Comparison of ENCODE assay signal across 33 cellular contexts in genomic region chr3:175726228-175726627, GRCh38.
"Had no signal": no experiment of that assay in that cellular context is flagged by ENCODE, and none has a peak within 500 bp of the region (broad histone marks: within the 10 kb centered on the region; RNA-seq: fewer than 3 reads in every experiment).

No MANE protein-coding gene starts in this region.

- H3K36me3 ChIP-seq: adrenal gland, ascending aorta, gastrocnemius medialis, left ventricle myocardium inferior, neutrophil, ovary, sigmoid colon, upper lobe of left lung, vagina, WERI-Rb-1 had no signal

- H3K27ac ChIP-seq: adrenal gland, ascending aorta, coronary artery, dorsolateral prefrontal cortex, gastrocnemius medialis, left ventricle myocardium inferior, neutrophil, ovary, sigmoid colon, upper lobe of left lung, vagina, WERI-Rb-1 had no signal

- ATAC-seq: activated CD4-positive, CD25-positive, alpha-beta regulatory T cell treated with anti-CD3 and anti-CD28 coated beads, Interleukin-2, amount 50 U/mL, for 24 hours; gastrocnemius medialis; stimulated activated memory B cell treated with anti-CD40 and anti-IgM and Interleukin-4, amounts not matched to agents 10 μg/mL and 1 μg/mL and 100 μg/mL, for 72 hours; stimulated activated naive CD8-positive, alpha-beta T cell treated with anti-CD3 and anti-CD28 coated beads, Interleukin-15, amount 100 ng/mL, for 72 hours had no signal

- H3K27me3 ChIP-seq: adrenal gland, ascending aorta, dorsolateral prefrontal cortex, gastrocnemius medialis, neutrophil, ovary, sigmoid colon, upper lobe of left lung, vagina had no signal

- H3K4me1 ChIP-seq: adrenal gland, ascending aorta, gastrocnemius medialis, left ventricle myocardium inferior, sigmoid colon, upper lobe of left lung, vagina had no signal

- H3K9me3 ChIP-seq: adrenal gland, ascending aorta, gastrocnemius medialis, left ventricle myocardium inferior, neutrophil, ovary, sigmoid colon, upper lobe of left lung, vagina had no signal

- H3K4me3 ChIP-seq: adrenal gland, ascending aorta, coronary artery, dorsolateral prefrontal cortex, gastrocnemius medialis, left ventricle myocardium inferior, ovary, sigmoid colon, upper lobe of left lung, vagina had no signal

- FAIRE-seq: islet of Langerhans, small intestine had no signal

- DNase-seq: activated CD4-positive, alpha-beta T cell treated with anti-CD3 and anti-CD28 coated beads for 48 hours; activated CD4-positive, alpha-beta T cell treated with anti-CD3 and anti-CD28 coated beads, Interleukin-2, amount 50 U/mL, for 48 hours; activated CD8-positive, alpha-beta memory T cell treated with anti-CD3 and anti-CD28 coated beads for 24 hours; activated effector memory CD4-positive, alpha-beta T cell treated with anti-CD3 and anti-CD28 coated beads, Interleukin-2, amount 50 U/mL, for 16 hours; activated naive CD4-positive, alpha-beta T cell treated with anti-CD3 and anti-CD28 coated beads for 36 hours; activated naive CD8-positive, alpha-beta T cell treated with anti-CD3 and anti-CD28 coated beads for 36 hours; activated T-cell treated with anti-CD3 and anti-CD28 coated beads, Interleukin-2, amount 50 U/mL, for 1 hour; adrenal gland; dorsolateral prefrontal cortex; effector memory CD4-positive, alpha-beta T cell; erythroblast; gastrocnemius medialis; glutamatergic neuron; left ventricle myocardium inferior; naive B cell; nephron progenitor cell; ovary; retina; sigmoid colon; small intestine; stimulated activated CD4-positive, alpha-beta T cell treated with anti-CD3 and anti-CD28 coated beads, Interleukin-4, amount 100 ng/mL, for 24 hours; stimulated activated naive CD8-positive, alpha-beta T cell treated with anti-CD3 and anti-CD28 coated beads, Interleukin-15, amount 100 ng/mL, for 72 hours; substantia nigra; T-helper 9 cell; upper lobe of left lung; WERI-Rb-1 had no signal
